In genomic region chr7:70178787-70179186, GRCh38 we compare ENCODE assay signal across 15 cellular contexts.
A peak's percentile ranks its signal among the peaks of the same experiment; 100 is the strongest.
DNase-seq lines count a peak whose midpoint lies in the region; FAIRE-seq and TF ChIP-seq lines count a peak whose summit lies in the region.
"Had no signal": no experiment of that assay in that cellular context is flagged by ENCODE, and none has a peak within 500 bp of the region (broad histone marks: within the 10 kb centered on the region; RNA-seq: fewer than 3 reads in every experiment).

No MANE protein-coding gene starts in this region.

- peak; percentile 12 for DNase-seq in ELR (ENCODE audit: low read depth)
- peak; percentile 7 for DNase-seq in NCI-H2196 treated with DMSO at 0.1 percent for 48 hours (lab: John Stamatoyannopoulos, UW; ENCODE audit: unreplicated experiment)
- peak in 1 of 2 experiments; percentile 9 for DNase-seq in H1 (ENCODE audit: low read depth in 1 of 2, low spot score in 2 of 2)
- DNase-seq in osteocyte (ENCODE audit: extremely low spot score, unreplicated experiment) = no peak
- DNase-seq in NCI-H1105 treated with DMSO at 0.1 percent for 48 hours (lab: John Stamatoyannopoulos, UW) = no peak
- DNase-seq in midbrain (lab: John Stamatoyannopoulos, UW) = no peak
- DNase-seq in vagina (ENCODE audit: extremely low spot score in 2 of 2) = no peak
- no peak for DNase-seq in stimulated activated naive CD4-positive, alpha-beta T cell treated with Interleukin-2 at 50 U/mL for 16 hours (lab: John Stamatoyannopoulos, UW)
- DNase-seq: activated B cell treated with CpG ODN at 0.5 μM for 24 hours, heart left ventricle, NCI-H1048 had no signal

- no peaks in the 10 kb centered on the region for H3K27me3 Mint-ChIP-seq in osteocyte (ENCODE audit: unreplicated experiment)
- H3K27me3 Mint-ChIP-seq: activated B cell treated with CpG ODN at 0.5 μM for 24 hours had no signal

- no peak overlapping the region for H2AK5ac ChIP-seq in H1 (ENCODE audit: low read depth, low read length)

- no peak overlapping the region for H3K4ac ChIP-seq in H1 (replicated peaks; ENCODE audit: insufficient read length, low read depth, low read length)

- H3K79me1 ChIP-seq in H1 (ENCODE audit: low read depth, low read length) = no peaks in the 10 kb centered on the region

- no peak for TF ChIP-seq EP300 in H1 (IDR thresholded peaks at IDR 0.05; ENCODE audit: borderline replicate concordance in 1 of 2, low read depth in 2 of 2, low read length in 2 of 2)

- peak overlapping the region in 1 of 2 experiments; percentile 41; a peak in 1 of 4 replicates for H3K4me2 ChIP-seq in H1 (ENCODE audit: insufficient read depth in 1 of 2, low read depth in 2 of 2, low read length in 2 of 2)

- H4K20me1 ChIP-seq in H1 (replicated peaks in 1 of 2; ENCODE audit: control insufficient read depth in 1 of 2, insufficient read depth in 2 of 2, low read length in 2 of 2) = no peaks in the 10 kb centered on the region

- TF ChIP-seq CTCF in H1 (IDR thresholded peaks at IDR 0.05; ENCODE audit: control extremely low read depth in 1 of 3, insufficient read depth in 1 of 3, low read depth in 1 of 3, low read length in 3 of 3) = no peak
- no peak for TF ChIP-seq CTCF in osteocyte (IDR thresholded peaks at IDR 0.05)
- no peak for TF ChIP-seq CTCF in vagina (IDR thresholded peaks at IDR 0.05)

- H3K4me3 ChIP-seq in H1 (ENCODE audit: extremely low read depth in 1 of 4, insufficient read depth in 2 of 4, low read depth in 3 of 4, low read length in 4 of 4) (no peak overlapping the region), vagina (no peak overlapping the region)
- H3K4me3 ChIP-seq: heart left ventricle, thoracic aorta had no signal

- H3K27ac ChIP-seq in H1 (ENCODE audit: low read depth, low read length) (no peak overlapping the region), vagina (no peak overlapping the region)
- H3K27ac ChIP-seq: heart left ventricle, thoracic aorta had no signal

- FAIRE-seq in H1 (lab: Jason Lieb, UNC) = peak; percentile 24
- FAIRE-seq: D721Med had no signal

- H3K18ac ChIP-seq in H1 (ENCODE audit: extremely low read depth, low read length) = peak overlapping the region; percentile 24; the same call in 1 of the 2 replicates

- H3K23me2 ChIP-seq in H1 (ENCODE audit: low read depth, low read length) = no peaks in the 10 kb centered on the region

- peaks cover 5% of the 10 kb centered on the region for H3K36me3 Mint-ChIP-seq in osteocyte (ENCODE audit: unreplicated experiment)
- H3K36me3 Mint-ChIP-seq: natural killer cell treated with Interleukin-12 subunit alpha and Interleukin-12 subunit beta and Interleukin-15 and Interleukin-18, amount 100 ng/mL, for 72 hours had no signal

- H2AFZ ChIP-seq in H1 (ENCODE audit: low read length) = no peak overlapping the region

- TF ChIP-seq POLR2A in H1 (IDR thresholded peaks at IDR 0.05; ENCODE audit: control extremely low read depth in 1 of 2, low read depth in 2 of 2, low read length in 2 of 2) = no peak
- TF ChIP-seq POLR2A in vagina (IDR thresholded peaks at IDR 0.05) = no peak

- no peak overlapping the region for H4K5ac ChIP-seq in H1 (ENCODE audit: insufficient read length, low read depth, low read length)

- intact Hi-C loops in vagina (cut with DNase I) = no loop called here

- H4K91ac ChIP-seq in H1 (replicated peaks; ENCODE audit: insufficient read length, low read length) = no peak overlapping the region

- no peaks in the 10 kb centered on the region for H3K36me3 ChIP-seq in H1 (ENCODE audit: control insufficient read depth in 2 of 4, insufficient read depth in 4 of 4, low read length in 3 of 4)
- H3K36me3 ChIP-seq in vagina = no peaks in the 10 kb centered on the region
- H3K36me3 ChIP-seq: heart left ventricle, thoracic aorta had no signal

- H3K9me3 Mint-ChIP-seq in osteocyte (ENCODE audit: unreplicated experiment) = peaks cover 7% of the 10 kb centered on the region
- H3K9me3 Mint-ChIP-seq: activated B cell treated with CpG ODN at 0.5 μM for 24 hours; natural killer cell treated with Interleukin-12 subunit alpha and Interleukin-12 subunit beta and Interleukin-15 and Interleukin-18, amount 100 ng/mL, for 72 hours had no signal

- H4K8ac ChIP-seq in H1 (ENCODE audit: extremely low read depth, insufficient read depth, low read length) = no peak overlapping the region

- peaks cover 0 to 13% (median 7%) of the 10 kb centered on the region in 4 experiments; a peak in 5 of 7 replicates for H3K4me1 ChIP-seq in H1 (replicated peaks in 1 of 4; ENCODE audit: control insufficient read depth in 3 of 4, insufficient read depth in 4 of 4, low read length in 3 of 4)
- no peaks in the 10 kb centered on the region for H3K4me1 ChIP-seq in vagina
- H3K4me1 ChIP-seq: heart left ventricle had no signal

- TF ChIP-seq RAD21 in H1 (IDR thresholded peaks at IDR 0.05 in 1 of 2, conservative IDR thresholded peaks at IDR 0.05 in 1 of 2; ENCODE audit: low read depth in 2 of 2, low read length in 2 of 2) = no peak

- H3K56ac ChIP-seq in H1 (replicated peaks; ENCODE audit: insufficient read length, low read depth, low read length) = no peak overlapping the region

- H2BK120ac ChIP-seq in H1 (replicated peaks; ENCODE audit: low read depth, low read length) = no peak overlapping the region

- no peaks in the 10 kb centered on the region for H3K79me2 ChIP-seq in H1 (ENCODE audit: control insufficient read depth in 1 of 2, insufficient read depth in 2 of 2, low read length in 2 of 2)

- WGBS in H1 (ENCODE audit: extremely low coverage in 1 of 2, insufficient coverage in 1 of 2, insufficient read length in 1 of 2, insufficient replicate concordance in 2 of 2, low coverage in 1 of 2, low lambda C conversion rate in 2 of 2, missing lambda C conversion rate in 1 of 2), 2 experiments = 84% methylated on average over 2 of the region's 2 CpGs; no CpG with 5 or more reads in 1 of the 2 experiments

- H2BK12ac ChIP-seq in H1 (ENCODE audit: low read depth, low read length) = peak overlapping the region; percentile 55; the same call in 1 of the 2 replicates

- H3K23ac ChIP-seq in H1 (ENCODE audit: insufficient read length) = no peak overlapping the region

- H3K4me3 Mint-ChIP-seq in osteocyte (ENCODE audit: unreplicated experiment) = no peak overlapping the region
- H3K4me3 Mint-ChIP-seq: activated B cell treated with CpG ODN at 0.5 μM for 24 hours; natural killer cell treated with Interleukin-12 subunit alpha and Interleukin-12 subunit beta and Interleukin-15 and Interleukin-18, amount 100 ng/mL, for 72 hours had no signal

- no peak overlapping the region for H2BK20ac ChIP-seq in H1 (ENCODE audit: low read length)

- CTCF ChIA-PET in H1 (lab: Charles Lee; ENCODE audit: partially characterized antibody) = interaction anchor here (0.6 to 0.7 kb wide), 2 partner anchors 324 to 409 kb away, joined by 3 to 4 read pairs; no protein-coding TSS in a partner anchor

- H2BK15ac ChIP-seq in H1 (ENCODE audit: low read length) = no peak overlapping the region

- peak overlapping the region; percentile 78 for H3K27ac Mint-ChIP-seq in osteocyte (ENCODE audit: unreplicated experiment)
- H3K27ac Mint-ChIP-seq: activated B cell treated with CpG ODN at 0.5 μM for 24 hours; activated T-helper 2 cell treated with anti-CD3 and anti-CD28 coated beads, Interferon-gamma antibody, Interleukin-2, Interleukin-4, amounts not matched to agents 10 μg/mL and 5 μg/mL and 100 μg/mL, durations not matched to agents 14 hours and 24 hours and 36 hours; natural killer cell treated with Interleukin-12 subunit alpha and Interleukin-12 subunit beta and Interleukin-15 and Interleukin-18, amount 100 ng/mL, for 72 hours had no signal

- H2BK5ac ChIP-seq in H1 (ENCODE audit: low read depth, low read length) = no peak overlapping the region; the same call in 1 of the 2 replicates

- no peaks in the 10 kb centered on the region for H3K9me3 ChIP-seq in H1 (ENCODE audit: insufficient read depth in 2 of 2, low read depth in 1 of 2, low read length in 1 of 2)
- no peaks in the 10 kb centered on the region for H3K9me3 ChIP-seq in vagina
- H3K9me3 ChIP-seq: thoracic aorta had no signal

- H3K9ac ChIP-seq in H1 (replicated peaks in 1 of 4; ENCODE audit: extremely low read depth in 1 of 4, low read depth in 3 of 4, low read length in 3 of 4) = no peak overlapping the region

- POLR2A ChIA-PET in H1 (lab: Charles Lee; ENCODE audit: partially characterized antibody) = no interaction called here

- H3K4me1 Mint-ChIP-seq in osteocyte (ENCODE audit: unreplicated experiment) = peaks cover 32% of the 10 kb centered on the region

- no peaks in the 10 kb centered on the region for H3K27me3 ChIP-seq in H1 (replicated peaks in 1 of 4; ENCODE audit: control insufficient read depth in 3 of 4, extremely low read depth in 1 of 4, insufficient read depth in 3 of 4, low read length in 3 of 4)
- H3K27me3 ChIP-seq in vagina = no peaks in the 10 kb centered on the region

- no peak overlapping the region for H3K14ac ChIP-seq in H1 (ENCODE audit: insufficient read length)

TF ChIP-seq in H1, 55 proteins besides CTCF, POLR2A, EP300 and RAD21:
- no peak for TF ChIP-seq JUN (IDR thresholded peaks at IDR 0.05; ENCODE audit: low read depth, low read length)
- TF ChIP-seq TAF1 (IDR thresholded peaks at IDR 0.05; ENCODE audit: low read depth, low read length) = no peak
- TF ChIP-seq RFX5 (IDR thresholded peaks at IDR 0.05; ENCODE audit: borderline replicate concordance, low read depth, low read length) = no peak
- TF ChIP-seq CREB1 (IDR thresholded peaks at IDR 0.05) = no peak
- no peak for TF ChIP-seq CEBPB (IDR thresholded peaks at IDR 0.05; ENCODE audit: low read depth, low read length)
- no peak for TF ChIP-seq CHD2 (IDR thresholded peaks at IDR 0.05; ENCODE audit: low read length)
- TF ChIP-seq MAX (IDR thresholded peaks at IDR 0.05) = no peak
- no peak for TF ChIP-seq KDM4A (IDR thresholded peaks at IDR 0.05; ENCODE audit: low read depth, low read length, severe bottlenecking)
- no peak for TF ChIP-seq CBX5 (IDR thresholded peaks at IDR 0.05; ENCODE audit: low read depth, low read length)

Comparison
In these comparisons a context has a peak if more than half of its experiments do, and no peak if none do; other contexts are left out.
1. DNase-seq: peak in ELR (single experiment) and NCI-H2196 treated with DMSO at 0.1 percent for 48 hours (single experiment); none in osteocyte (single experiment), NCI-H1105 treated with DMSO at 0.1 percent for 48 hours (single experiment), midbrain (single experiment), vagina (0 of 2) and stimulated activated naive CD4-positive, alpha-beta T cell treated with Interleukin-2 at 50 U/mL for 16 hours (single experiment).